In genomic region chr18:3541549-3542386, GRCh38 we compare ENCODE assay signal across 8 cellular contexts.
DNase-seq lines count a peak whose midpoint lies in the region; ATAC-seq and TF ChIP-seq lines count a peak whose summit lies in the region.

No MANE protein-coding gene starts in this region.

- peaks cover 8% of the 10 kb centered on the region for H3K4me1 ChIP-seq in RWPE2 (ENCODE audit: insufficient read depth, poor library complexity, severe bottlenecking)
- H3K4me1 ChIP-seq in gastrocnemius medialis, result peaks cover 0 to 5% of the 10 kb centered on the region in 2 donors
- H3K4me1 ChIP-seq in smooth muscle cell (ENCODE audit: low read depth), result no peaks in the 10 kb centered on the region

- no peak overlapping the region for H2AFZ ChIP-seq in smooth muscle cell (ENCODE audit: low read depth)

- H3F3A ChIP-seq in smooth muscle cell (ENCODE audit: low read depth), result no peaks in the 10 kb centered on the region

- H3K27me3 ChIP-seq in RWPE2 (ENCODE audit: insufficient read depth, poor library complexity, severe bottlenecking), result no peaks in the 10 kb centered on the region
- no peaks in the 10 kb centered on the region for H3K27me3 ChIP-seq in gastrocnemius medialis
- no peaks in the 10 kb centered on the region for H3K27me3 ChIP-seq in smooth muscle cell (ENCODE audit: low read depth)

- DNase-seq in activated T-cell treated with anti-CD3 and anti-CD28 coated beads, Interleukin-2, amount 50 U/mL, for 24 hours, result no peak
- DNase-seq in activated T-cell treated with anti-CD3 and anti-CD28 coated beads for 4 hours (no peak), RWPE2 (ENCODE audit: low spot score) (no peak), gastrocnemius medialis (no peak), smooth muscle cell (lab: John Stamatoyannopoulos, UW; ENCODE audit: unreplicated experiment) (no peak)
- no peak for DNase-seq in effector CD4-positive, alpha-beta T cell

- TF ChIP-seq POLR2A in gastrocnemius medialis (IDR thresholded peaks at IDR 0.05), result no peak

- H3K4me3 ChIP-seq in RWPE2 (ENCODE audit: severe bottlenecking) (no peak overlapping the region), gastrocnemius medialis (no peak overlapping the region), smooth muscle cell (no peak overlapping the region)

- H3K79me2 ChIP-seq in smooth muscle cell (ENCODE audit: low read depth), result no peaks in the 10 kb centered on the region

- H3K4me2 ChIP-seq in smooth muscle cell, result no peak overlapping the region

- in situ Hi-C loops in gastrocnemius medialis (cut with MboI; ENCODE audit: low sequenced_read_pairs in 4 of 4), result no loop called here

- H3K27ac Mint-ChIP-seq in activated T-cell treated with anti-CD3 and anti-CD28 coated beads, Interleukin-2, amount 50 U/mL, for 24 hours, result peak overlapping the region; percentile 83
- H3K27ac Mint-ChIP-seq in stimulated activated naive CD8-positive, alpha-beta T cell treated with anti-CD3 and anti-CD28 coated beads, Interleukin-15, Interleukin-2, amounts not matched to agents 100 ng/mL and 50 ng/mL, for 24 hours, result peak overlapping the region; percentile 78

- peaks cover 4% of the 10 kb centered on the region for H3K27me3 Mint-ChIP-seq in activated T-cell treated with anti-CD3 and anti-CD28 coated beads, Interleukin-2, amount 50 U/mL, for 24 hours
- peaks cover 7% of the 10 kb centered on the region for H3K27me3 Mint-ChIP-seq in stimulated activated naive CD8-positive, alpha-beta T cell treated with anti-CD3 and anti-CD28 coated beads, Interleukin-15, Interleukin-2, amounts not matched to agents 100 ng/mL and 50 ng/mL, for 24 hours

- no peaks in the 10 kb centered on the region for H3K36me3 Mint-ChIP-seq in activated T-cell treated with anti-CD3 and anti-CD28 coated beads, Interleukin-2, amount 50 U/mL, for 24 hours (ENCODE audit: low read depth)
- H3K36me3 Mint-ChIP-seq in stimulated activated naive CD8-positive, alpha-beta T cell treated with anti-CD3 and anti-CD28 coated beads, Interleukin-15, Interleukin-2, amounts not matched to agents 100 ng/mL and 50 ng/mL, for 24 hours (ENCODE audit: low read depth), result no peaks in the 10 kb centered on the region

- H4K20me1 ChIP-seq in smooth muscle cell (ENCODE audit: low read depth), result no peaks in the 10 kb centered on the region

- ATAC-seq in HG02759 (IDR thresholded peaks at IDR 0.05; ENCODE audit: unreplicated experiment) (peak; percentile 96), RWPE2 (ENCODE audit: low read depth) (peak; percentile 35; the same call in 1 of the 3 replicates), gastrocnemius medialis (no peak)

- H3K9me3 Mint-ChIP-seq in activated T-cell treated with anti-CD3 and anti-CD28 coated beads, Interleukin-2, amount 50 U/mL, for 24 hours, result no peaks in the 10 kb centered on the region
- no peaks in the 10 kb centered on the region for H3K9me3 Mint-ChIP-seq in stimulated activated naive CD8-positive, alpha-beta T cell treated with anti-CD3 and anti-CD28 coated beads, Interleukin-15, Interleukin-2, amounts not matched to agents 100 ng/mL and 50 ng/mL, for 24 hours

- WGBS in smooth muscle cell (ENCODE audit: low lambda C conversion rate), result 90% methylated on average over 5 of the region's 5 CpGs

- no peak overlapping the region for H3K9ac ChIP-seq in smooth muscle cell (ENCODE audit: low read depth)

- H3K9me3 ChIP-seq in RWPE2 (ENCODE audit: severe bottlenecking) (no peaks in the 10 kb centered on the region), gastrocnemius medialis (no peaks in the 10 kb centered on the region), smooth muscle cell (replicated peaks; ENCODE audit: low read depth) (no peaks in the 10 kb centered on the region)

- intact Hi-C loops in gastrocnemius medialis (cut with DNase I; ENCODE audit: low total_unique reads), result no loop called here

- H3K27ac ChIP-seq in RWPE2 (ENCODE audit: poor library complexity, severe bottlenecking) (no peak overlapping the region), gastrocnemius medialis (no peak overlapping the region), smooth muscle cell (ENCODE audit: low read depth) (no peak overlapping the region)

- peak overlapping the region; percentile 11 for H3K4me3 Mint-ChIP-seq in activated T-cell treated with anti-CD3 and anti-CD28 coated beads, Interleukin-2, amount 50 U/mL, for 24 hours
- peak overlapping the region; percentile 38 for H3K4me3 Mint-ChIP-seq in stimulated activated naive CD8-positive, alpha-beta T cell treated with anti-CD3 and anti-CD28 coated beads, Interleukin-15, Interleukin-2, amounts not matched to agents 100 ng/mL and 50 ng/mL, for 24 hours

- H3K4me1 Mint-ChIP-seq in activated T-cell treated with anti-CD3 and anti-CD28 coated beads, Interleukin-2, amount 50 U/mL, for 24 hours (ENCODE audit: low read depth), result peaks cover 27% of the 10 kb centered on the region
- H3K4me1 Mint-ChIP-seq in stimulated activated naive CD8-positive, alpha-beta T cell treated with anti-CD3 and anti-CD28 coated beads, Interleukin-15, Interleukin-2, amounts not matched to agents 100 ng/mL and 50 ng/mL, for 24 hours (ENCODE audit: low read depth), result peaks cover 24% of the 10 kb centered on the region

- no peaks in the 10 kb centered on the region for H3K36me3 ChIP-seq in RWPE2 (ENCODE audit: low read depth)
- H3K36me3 ChIP-seq in gastrocnemius medialis, result no peaks in the 10 kb centered on the region
- no peaks in the 10 kb centered on the region for H3K36me3 ChIP-seq in smooth muscle cell (ENCODE audit: low read depth)

- TF ChIP-seq CTCF in RWPE2 (IDR thresholded peaks at IDR 0.05; ENCODE audit: poor library complexity, severe bottlenecking) (no peak), gastrocnemius medialis (IDR thresholded peaks at IDR 0.05 in 4 of 5, conservative IDR thresholded peaks at IDR 0.05 in 1 of 5) (no peak), smooth muscle cell (IDR thresholded peaks at IDR 0.05; ENCODE audit: borderline replicate concordance, insufficient read depth, poor library complexity, severe bottlenecking) (no peak)

Comparison
In these comparisons a context has a peak if more than half of its experiments do, and no peak if none do; other contexts are left out.
1. ATAC-seq: peak in HG02759 (single experiment) and RWPE2 (single experiment); none in gastrocnemius medialis (0 of 2).